ENCODE assay signal across 8 cellular contexts in genomic region chr1:43930168-43930948, GRCh38.
DNase-seq lines count a peak whose midpoint lies in the region; ATAC-seq and TF ChIP-seq lines count a peak whose summit lies in the region.

No MANE protein-coding gene starts in this region.

- H3K9me3 ChIP-seq in RWPE2 (ENCODE audit: severe bottlenecking) (no peaks in the 10 kb centered on the region), iPS-15b (ENCODE audit: control insufficient read depth, insufficient read depth, low read length) (no peaks in the 10 kb centered on the region)

- peak overlapping the region; percentile 82 for H3K27ac ChIP-seq in RWPE2 (ENCODE audit: poor library complexity, severe bottlenecking)

- DNase-seq in AG09319 (ENCODE audit: extremely low read depth, low read depth): no peak
- DNase-seq in GM06990 (ENCODE audit: extremely low read depth, insufficient read length): no peak
- no peak for DNase-seq in RWPE2 (ENCODE audit: low spot score)
- no peak for DNase-seq in NCI-H524 treated with DMSO at 0.1 percent for 48 hours (lab: John Stamatoyannopoulos, UW)
- no peak for DNase-seq in stimulated activated naive CD4-positive, alpha-beta T cell (lab: John Stamatoyannopoulos, UW)
- DNase-seq in NCI-H187 (lab: John Stamatoyannopoulos, UW): no peak

- TF ChIP-seq CTCF in AG09319 (IDR thresholded peaks at IDR 0.05; ENCODE audit: low read depth, low read length) (peak; percentile 16), GM06990 (IDR thresholded peaks at IDR 0.05; ENCODE audit: insufficient read depth, low read length, poor library complexity, severe bottlenecking) (peak; percentile 72), RWPE2 (IDR thresholded peaks at IDR 0.05; ENCODE audit: poor library complexity, severe bottlenecking) (peak; percentile 57)

- H3K36me3 ChIP-seq in GM06990 (ENCODE audit: control insufficient read depth, insufficient read depth, low read length) (no peaks in the 10 kb centered on the region), RWPE2 (ENCODE audit: low read depth) (no peaks in the 10 kb centered on the region), iPS-15b (ENCODE audit: control insufficient read depth, insufficient read depth, low read length) (no peaks in the 10 kb centered on the region)

- H3K27me3 ChIP-seq in GM06990 (replicated peaks; ENCODE audit: control insufficient read depth, insufficient read depth, low read length) (no peaks in the 10 kb centered on the region), RWPE2 (ENCODE audit: insufficient read depth, poor library complexity, severe bottlenecking) (no peaks in the 10 kb centered on the region), iPS-15b (ENCODE audit: control insufficient read depth, insufficient read depth, low read length) (peaks cover 13% of the 10 kb centered on the region)

- H3K4me3 ChIP-seq in GM06990 (replicated peaks; ENCODE audit: low read depth, low read length) (no peak overlapping the region), RWPE2 (ENCODE audit: severe bottlenecking) (no peak overlapping the region), iPS-15b (ENCODE audit: low read depth, low read length) (no peak overlapping the region)

- ATAC-seq in RWPE2 (ENCODE audit: low read depth) (no peak), HG03039 (IDR thresholded peaks at IDR 0.05; ENCODE audit: unreplicated experiment) (no peak)

- H3K4me1 ChIP-seq in RWPE2 (ENCODE audit: insufficient read depth, poor library complexity, severe bottlenecking) (peaks cover 38% of the 10 kb centered on the region), iPS-15b (ENCODE audit: control insufficient read depth, insufficient read depth, low read length) (peaks cover 19% of the 10 kb centered on the region)

- peak overlapping the region; percentile 5 for H3K9ac ChIP-seq in iPS-15b (ENCODE audit: low read depth, low read length)

Comparison
In these comparisons a context has a peak if more than half of its experiments do, and no peak if none do; other contexts are left out.
1. CTCF ChIP-seq: peak in every context shown above with its lines; median percentile 72 in GM06990; 57 in RWPE2; 16 in AG09319.